Comparison of ENCODE assay signal across 8 cellular contexts in the genomic region with DNA sequence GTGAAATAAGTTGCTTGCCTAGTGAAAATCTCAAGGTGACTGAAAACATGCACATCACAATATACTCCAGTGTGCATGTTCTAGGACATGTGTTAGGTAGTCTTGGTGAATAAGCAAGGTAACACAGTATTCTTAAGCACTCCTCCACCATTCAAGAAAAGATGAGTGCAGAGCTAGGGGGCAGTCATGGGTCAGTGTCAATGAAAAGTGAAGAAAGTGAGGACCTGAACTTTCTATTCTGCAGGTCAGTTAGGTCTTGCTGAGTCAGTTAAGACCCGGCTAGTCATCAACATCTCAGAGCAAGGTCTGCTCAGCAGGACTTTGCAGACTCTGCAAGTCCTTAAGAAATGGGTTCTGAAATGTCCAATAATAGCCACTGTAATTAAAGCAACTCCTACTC.
DNase-seq lines count a peak whose midpoint lies in the region; ATAC-seq, FAIRE-seq and TF ChIP-seq lines count a peak whose summit lies in the region.
"Not testable (repeated sequence)": the region's sequence is repeated elsewhere in the genome, so short reads cannot be mapped to it uniquely, and the experiment has no call there.

No MANE protein-coding gene starts in this region.

- POLR2A ChIA-PET in OCI-LY7 (lab: Charles Lee); WTC11 (lab: Charles Lee): not testable (repeated sequence)

- BruUV-seq in OCI-LY7 (replicated peaks; lab: Mats Ljungman, UMichigan) = not testable (repeated sequence)

- H3K27me3 Mint-ChIP-seq in WTC11 (ENCODE audit: low read depth); endodermal cell (ENCODE audit: insufficient read depth): not testable (repeated sequence)

- TF ChIP-seq POLR2A in GM12892 (IDR thresholded peaks at IDR 0.05; ENCODE audit: low read depth, low read length) = not testable (repeated sequence)

- not testable (repeated sequence) for H3K9me3 Mint-ChIP-seq in WTC11, endodermal cell

- H3K27ac Mint-ChIP-seq in WTC11, endodermal cell: not testable (repeated sequence)

- not testable (repeated sequence) for H3K4me3 Mint-ChIP-seq in WTC11, endodermal cell

- not testable (repeated sequence) for H3K4me2 ChIP-seq in OCI-LY7 (ENCODE audit: low read length)

- not testable (repeated sequence) for H3K36me3 ChIP-seq in OCI-LY7 (ENCODE audit: insufficient read depth, low read length); endodermal cell (ENCODE audit: control insufficient read depth, insufficient read depth, low read length)

- H3K4me3 ChIP-seq in OCI-LY7 (ENCODE audit: low read depth, low read length, poor library complexity, severe bottlenecking); endodermal cell (ENCODE audit: low read length): not testable (repeated sequence)

- in situ Hi-C loops in ACHN (cut with HindIII; ENCODE audit: low pct_ligation_motif_present, low pct_unique_long_range_greater_than_20kb, low sequenced_read_pairs) = not testable (repeated sequence)

- CTCF ChIA-PET in OCI-LY7 (lab: Charles Lee; ENCODE audit: unreplicated experiment); WTC11 (lab: Charles Lee): not testable (repeated sequence)

- H3K4me1 Mint-ChIP-seq in WTC11, endodermal cell: not testable (repeated sequence)

- not testable (repeated sequence) for H2AFZ ChIP-seq in OCI-LY7 (ENCODE audit: low read length)

- not testable (repeated sequence) for H3K27ac ChIP-seq in OCI-LY7 (ENCODE audit: low read depth, low read length, poor library complexity, severe bottlenecking); endodermal cell (ENCODE audit: low read depth, low read length)

- not testable (repeated sequence) for H3K9me3 ChIP-seq in OCI-LY7 (ENCODE audit: low read length); endodermal cell (ENCODE audit: control insufficient read depth, low read length)

- peak; percentile 99 for ATAC-seq in WTC11

- H3K4me1 ChIP-seq in OCI-LY7 (ENCODE audit: insufficient read depth, low read length, poor library complexity, severe bottlenecking); endodermal cell (ENCODE audit: control insufficient read depth, insufficient read depth, low read length): not testable (repeated sequence)

- not testable (repeated sequence) for H3K9me2 ChIP-seq in OCI-LY7 (ENCODE audit: insufficient read depth, low read length)

- 71% methylated on average over 1 of the region's 1 CpG; no CpG with 5 or more reads in 1 of the 2 experiments for WGBS in endodermal cell (ENCODE audit: insufficient coverage in 1 of 2, insufficient read length in 1 of 2), 2 experiments

- H3K79me2 ChIP-seq in OCI-LY7 (ENCODE audit: insufficient read depth, low read depth, low read length) = not testable (repeated sequence)

- not testable (repeated sequence) for TF ChIP-seq CTCF in OCI-LY7 (conservative IDR thresholded peaks at IDR 0.05; ENCODE audit: low read length); WTC11 (IDR thresholded peaks at IDR 0.05)
- TF ChIP-seq CTCF in endodermal cell (conservative IDR thresholded peaks at IDR 0.05) = peak; percentile 71

- intact Hi-C loops in OCI-LY7 (cut with micrococcal nuclease; ENCODE audit: unreplicated experiment) = not testable (repeated sequence)

- not testable (repeated sequence) for H3K27me3 ChIP-seq in endodermal cell (ENCODE audit: control insufficient read depth, insufficient read depth, low read length, poor library complexity, severe bottlenecking)

- H3K9ac ChIP-seq in endodermal cell (ENCODE audit: extremely low read depth, low read length, poor library complexity, severe bottlenecking) = not testable (repeated sequence)

- FAIRE-seq in GM12892 (lab: Jason Lieb, UNC) = peak; percentile 44

- H3K36me3 Mint-ChIP-seq in WTC11; endodermal cell (ENCODE audit: low read depth): not testable (repeated sequence)

- DNase-seq in ACHN (peak; percentile 34), HT1080 (ENCODE audit: low read depth) (peak; percentile 40), OCI-LY7 (ENCODE audit: low spot score) (peak; percentile 1), WTC11 (ENCODE audit: low spot score) (peak; percentile 35), endodermal cell (peak; percentile 76), islet precursor cell (peak; percentile 56), renal cortical epithelial cell (ENCODE audit: low read depth) (peak; percentile 13)
- DNase-seq in GM12892 (ENCODE audit: insufficient read length) = not testable (repeated sequence)

- not testable (repeated sequence) for H4K20me1 ChIP-seq in OCI-LY7 (ENCODE audit: insufficient read depth, low read length)
